Comparison of ENCODE assay signal across 1 cellular context in the genomic region with DNA sequence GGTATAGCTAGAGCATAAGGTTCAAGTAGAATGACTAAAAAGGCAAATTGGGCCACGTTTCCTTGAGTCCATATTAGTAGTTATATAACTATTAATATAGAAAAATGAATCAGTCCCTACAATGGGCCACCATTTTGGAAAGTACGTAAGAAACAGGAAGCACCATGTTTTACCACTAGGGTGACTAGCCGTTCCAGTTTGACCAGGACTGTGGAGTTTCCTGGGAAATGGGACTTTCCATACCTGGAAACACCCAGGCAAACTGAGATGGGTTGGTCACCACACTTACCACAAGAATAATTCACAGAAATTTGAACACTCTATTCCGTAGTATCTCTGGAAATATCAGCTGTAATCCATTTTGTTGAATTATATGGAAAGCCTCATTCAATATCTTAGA.
TF ChIP-seq lines count a peak whose summit lies in the region.

No MANE protein-coding gene starts in this region.

TF ChIP-seq in HCT116, 20 proteins besides CTCF, POLR2A, EP300 and RAD21:
- TF ChIP-seq CEBPB (IDR thresholded peaks at IDR 0.05; ENCODE audit: low read depth) (no peak), TCF7L2 (IDR thresholded peaks at IDR 0.05; ENCODE audit: borderline replicate concordance, extremely low read depth, insufficient read depth, insufficient read length) (no peak), EGR1 (IDR thresholded peaks at IDR 0.05; ENCODE audit: low read depth) (no peak), FOSL1 (IDR thresholded peaks at IDR 0.05; ENCODE audit: low read depth) (no peak), POLR2AphosphoS5 (IDR thresholded peaks at IDR 0.05; ENCODE audit: low read depth, low read length) (no peak), EZH2 (IDR thresholded peaks at IDR 0.05) (no peak), EZH2phosphoT487 (IDR thresholded peaks at IDR 0.05; ENCODE audit: borderline replicate concordance) (no peak), ELF1 (IDR thresholded peaks at IDR 0.05; ENCODE audit: borderline replicate concordance, low read depth) (no peak), SIN3A (IDR thresholded peaks at IDR 0.05; ENCODE audit: low read depth) (no peak), JUND (IDR thresholded peaks at IDR 0.05) (no peak), SP1 (IDR thresholded peaks at IDR 0.05; ENCODE audit: low read depth) (no peak), ZNF274 (IDR thresholded peaks at IDR 0.05; ENCODE audit: low read depth, low read length) (no peak), YY1 (IDR thresholded peaks at IDR 0.05; ENCODE audit: extremely low read depth, insufficient replicate concordance, low read depth, low read length) (no peak)
- TF ChIP-seq, protein P1, sequence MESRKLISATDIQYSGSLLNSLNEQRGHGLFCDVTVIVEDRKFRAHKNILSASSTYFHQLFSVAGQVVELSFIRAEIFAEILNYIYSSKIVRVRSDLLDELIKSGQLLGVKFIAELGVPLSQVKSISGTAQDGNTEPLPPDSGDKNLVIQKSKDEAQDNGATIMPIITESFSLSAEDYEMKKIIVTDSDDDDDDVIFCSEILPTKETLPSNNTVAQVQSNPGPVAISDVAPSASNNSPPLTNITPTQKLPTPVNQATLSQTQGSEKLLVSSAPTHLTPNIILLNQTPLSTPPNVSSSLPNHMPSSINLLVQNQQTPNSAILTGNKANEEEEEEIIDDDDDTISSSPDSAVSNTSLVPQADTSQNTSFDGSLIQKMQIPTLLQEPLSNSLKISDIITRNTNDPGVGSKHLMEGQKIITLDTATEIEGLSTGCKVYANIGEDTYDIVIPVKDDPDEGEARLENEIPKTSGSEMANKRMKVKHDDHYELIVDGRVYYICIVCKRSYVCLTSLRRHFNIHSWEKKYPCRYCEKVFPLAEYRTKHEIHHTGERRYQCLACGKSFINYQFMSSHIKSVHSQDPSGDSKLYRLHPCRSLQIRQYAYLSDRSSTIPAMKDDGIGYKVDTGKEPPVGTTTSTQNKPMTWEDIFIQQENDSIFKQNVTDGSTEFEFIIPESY (IDR thresholded peaks at IDR 0.05; ENCODE audit: extremely low read depth, insufficient replicate concordance, low read length): no peak
- TF ChIP-seq, protein P2, sequence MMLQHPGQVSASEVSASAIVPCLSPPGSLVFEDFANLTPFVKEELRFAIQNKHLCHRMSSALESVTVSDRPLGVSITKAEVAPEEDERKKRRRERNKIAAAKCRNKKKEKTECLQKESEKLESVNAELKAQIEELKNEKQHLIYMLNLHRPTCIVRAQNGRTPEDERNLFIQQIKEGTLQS (IDR thresholded peaks at IDR 0.05): no peak
TF ChIP-seq in HCT116: peak in this region for 0.
